Comparison of ENCODE assay signal across 8 cellular contexts in the genomic region with DNA sequence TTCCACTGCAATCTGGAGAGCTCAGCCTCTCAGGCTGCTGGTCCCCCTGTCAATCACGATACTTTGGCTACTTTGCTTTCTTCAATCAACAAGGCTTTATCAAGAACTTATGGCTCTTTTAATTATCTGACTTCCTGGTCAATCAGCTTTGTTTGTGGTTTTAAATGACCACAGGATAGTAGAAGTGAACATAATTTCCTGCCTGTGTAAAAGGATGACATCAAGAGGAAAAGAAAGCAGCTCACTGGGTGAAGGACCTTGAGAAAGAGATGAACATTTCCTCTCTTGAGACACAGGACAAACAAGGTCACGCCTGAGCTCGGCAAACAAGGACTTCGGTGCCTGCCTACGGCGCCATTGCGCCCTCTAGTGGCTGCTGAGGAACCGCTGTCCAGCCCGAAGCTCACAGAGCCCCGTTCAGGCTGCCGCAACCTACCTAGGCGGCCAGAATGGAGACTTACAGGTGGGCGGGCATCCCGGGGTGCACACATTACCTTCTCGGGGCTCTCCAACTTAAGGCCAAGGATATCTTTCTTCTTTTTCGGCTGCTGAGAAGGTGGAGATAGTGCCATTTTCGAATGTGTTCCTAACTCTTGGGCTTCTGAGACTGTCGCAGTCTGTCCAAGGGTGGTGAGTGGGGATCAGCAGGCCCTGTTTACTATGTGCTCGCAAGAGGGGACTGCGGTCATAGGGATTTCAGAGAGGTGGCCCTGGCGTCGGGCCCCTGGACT. TPM values are rescaled to one million over a fixed set of nuclear protein-coding genes. Genes with fewer than 3 reads are reported as not detected.
DNase-seq lines count a peak whose midpoint lies in the region; ATAC-seq and TF ChIP-seq lines count a peak whose summit lies in the region.

No MANE protein-coding gene starts in this region.

- no peak overlapping the region for H3K27ac ChIP-seq in C4-2B

- peak; percentile 89 for ATAC-seq in GM19328 (IDR thresholded peaks at IDR 0.05; ENCODE audit: unreplicated experiment)
- peak; percentile 88 for ATAC-seq in HG03442 (IDR thresholded peaks at IDR 0.05; ENCODE audit: unreplicated experiment)
- peak; percentile 96 for ATAC-seq in memory B cell (ENCODE audit: low read depth)

- H3K36me3 Mint-ChIP-seq in activated CD4-positive, alpha-beta memory T cell treated with anti-CD3 and anti-CD28 coated beads, Interleukin-2, amount 10 ng/mL, durations not matched to agents 7 days and 5 days (ENCODE audit: low read depth) = no peaks in the 10 kb centered on the region
- no peaks in the 10 kb centered on the region for H3K36me3 Mint-ChIP-seq in memory B cell

- H3K4me1 Mint-ChIP-seq in activated CD4-positive, alpha-beta memory T cell treated with anti-CD3 and anti-CD28 coated beads, Interleukin-2, amount 10 ng/mL, durations not matched to agents 7 days and 5 days = peaks cover 33% of the 10 kb centered on the region
- H3K4me1 Mint-ChIP-seq in memory B cell = peaks cover 20% of the 10 kb centered on the region

- POLR2A ChIA-PET in activated CD4-positive, alpha-beta memory T cell treated with anti-CD3 and anti-CD28 coated beads, Interleukin-2, amount 10 ng/mL, durations not matched to agents 7 days and 5 days (lab: Charles Lee) = interaction anchor here (0.8 to 1.5 kb wide), 11 partner anchors 10 to 357 kb away, joined by 3 to 9 read pairs (median 3); no protein-coding TSS in a partner anchor

- TF ChIP-seq CTCF in C4-2B (conservative IDR thresholded peaks at IDR 0.05) = peak; percentile 95

- DNase-seq in NCI-H774 (lab: John Stamatoyannopoulos, UW) = peak; percentile 45
- DNase-seq in activated CD4-positive, alpha-beta memory T cell treated with anti-CD3 and anti-CD28 coated beads, Interleukin-2, amount 10 ng/mL, durations not matched to agents 7 days and 5 days = peak; percentile 89
- peak; percentile 80 for DNase-seq in effector CD4-positive, alpha-beta T cell
- peak; percentile 85 for DNase-seq in memory B cell (ENCODE audit: low spot score in 2 of 2)
- peak; percentile 78 for DNase-seq in stimulated activated CD8-positive, alpha-beta memory T cell treated with anti-CD3 and anti-CD28 coated beads, Interleukin-12 subunit alpha, Interleukin-12 subunit beta, amount 100 ng/mL, for 1 hour (ENCODE audit: low read depth)

- CTCF ChIA-PET in activated CD4-positive, alpha-beta memory T cell treated with anti-CD3 and anti-CD28 coated beads, Interleukin-2, amount 10 ng/mL, durations not matched to agents 7 days and 5 days (lab: Charles Lee) = interaction anchor here (0.6 to 4.8 kb wide), 113 partner anchors 8 to 960 kb away, joined by 3 to 95 read pairs (median 4); a partner anchor contains a TSS

- no peaks in the 10 kb centered on the region for H3K9me3 Mint-ChIP-seq in activated CD4-positive, alpha-beta memory T cell treated with anti-CD3 and anti-CD28 coated beads, Interleukin-2, amount 10 ng/mL, durations not matched to agents 7 days and 5 days
- no peaks in the 10 kb centered on the region for H3K9me3 Mint-ChIP-seq in memory B cell

- no peak overlapping the region for H3K4me3 Mint-ChIP-seq in activated CD4-positive, alpha-beta memory T cell treated with anti-CD3 and anti-CD28 coated beads, Interleukin-2, amount 10 ng/mL, durations not matched to agents 7 days and 5 days
- H3K4me3 Mint-ChIP-seq in memory B cell = no peak overlapping the region

- H3K27me3 Mint-ChIP-seq in activated CD4-positive, alpha-beta memory T cell treated with anti-CD3 and anti-CD28 coated beads, Interleukin-2, amount 10 ng/mL, durations not matched to agents 7 days and 5 days = peaks cover 11% of the 10 kb centered on the region
- peaks cover 10% of the 10 kb centered on the region for H3K27me3 Mint-ChIP-seq in memory B cell

- H3K27ac Mint-ChIP-seq in activated CD4-positive, alpha-beta memory T cell treated with anti-CD3 and anti-CD28 coated beads, Interleukin-2, amount 10 ng/mL, durations not matched to agents 7 days and 5 days = peak overlapping the region; percentile 18
- H3K27ac Mint-ChIP-seq in memory B cell = no peak overlapping the region

RNA-seq across cellular contexts. Expression of a gene that starts 54.0 kb away (rescaled TPM):
- total RNA-seq in activated CD4-positive, alpha-beta memory T cell treated with anti-CD3 and anti-CD28 coated beads, Interleukin-2, amount 10 ng/mL, durations not matched to agents 7 days and 5 days = not detected
